Comparison of ENCODE assay signal across 40 cellular contexts in genomic region chr16:6646891-6647290, GRCh38.
"Had no signal": no experiment of that assay in that cellular context is flagged by ENCODE, and none has a peak within 500 bp of the region (broad histone marks: within the 10 kb centered on the region; RNA-seq: fewer than 3 reads in every experiment).

No MANE protein-coding gene starts in this region.

- H3K4me3 Mint-ChIP-seq: activated CD4-positive, alpha-beta memory T cell treated with anti-CD3 and anti-CD28 coated beads, Interleukin-2, amount 10 ng/mL, durations not matched to agents 7 days and 5 days; activated CD4-positive, alpha-beta T cell treated with anti-CD3 and anti-CD28 coated beads for 36 hours; activated CD4-positive, alpha-beta T cell treated with anti-CD3 and anti-CD28 coated beads, Interleukin-2, amount 10 ng/mL, durations not matched to agents 7 days and 5 days; activated CD8-positive, alpha-beta memory T cell treated with anti-CD3 and anti-CD28 coated beads, Interleukin-2, amount 10 ng/mL, durations not matched to agents 7 days and 5 days; activated CD8-positive, alpha-beta T cell treated with anti-CD3 and anti-CD28 coated beads, Interleukin-2, amount 10 ng/mL, durations not matched to agents 7 days and 5 days; activated naive CD4-positive, alpha-beta T cell treated with anti-CD3 and anti-CD28 coated beads for 36 hours; activated naive CD8-positive, alpha-beta T cell treated with anti-CD3 and anti-CD28 coated beads for 36 hours; activated T-cell treated with anti-CD3 and anti-CD28 coated beads, Interleukin-2, amount 50 U/mL, for 24 hours; activated T-helper 1 cell treated with anti-CD3 and anti-CD28 coated beads, Interleukin-12 subunit alpha, Interleukin-12 subunit beta, Interleukin-2, Interleukin-4 antibody, amounts not matched to agents 30 ng/mL and 10 ng/mL and 1 ng/mL, durations not matched to agents 14 hours and 24 hours and 36 hours; activated T-helper 17 cell treated with anti-CD3 and anti-CD28 coated beads, Interleukin-2, amount 50 U/mL, for 72 hours; T-helper 1 cell treated with Interleukin-12 subunit alpha and Interleukin-12 subunit beta and Interleukin-4 antibody, amounts not matched to agents 30 μg/mL and 1 μg/mL, for 36 hours; T-helper 2 cell treated with Interferon-gamma antibody and Interleukin-4, amounts not matched to agents 5 μg/mL and 100 μg/mL, for 36 hours; WTC11 had no signal

- H3K36me3 Mint-ChIP-seq: activated CD8-positive, alpha-beta memory T cell treated with anti-CD3 and anti-CD28 coated beads, Interleukin-2, amount 10 ng/mL, durations not matched to agents 7 days and 5 days; activated naive CD4-positive, alpha-beta T cell treated with anti-CD3 and anti-CD28 coated beads, Interleukin-2, amount 50 U/mL, for 72 hours; activated naive CD8-positive, alpha-beta T cell treated with anti-CD3 and anti-CD28 coated beads for 36 hours had no signal

- H3K9me3 ChIP-seq: adrenal gland, body of pancreas, breast epithelium had no signal

- H3K4me3 ChIP-seq: adrenal gland, body of pancreas, breast epithelium had no signal

- H3K27ac ChIP-seq: adrenal gland, body of pancreas, brain microvascular endothelial cell, breast epithelium, VCaP had no signal

- H3K27me3 ChIP-seq: brain microvascular endothelial cell had no signal

- H3K27me3 Mint-ChIP-seq: activated CD4-positive, alpha-beta memory T cell treated with anti-CD3 and anti-CD28 coated beads, Interleukin-2, amount 10 ng/mL, durations not matched to agents 7 days and 5 days had no signal

- H3K27ac Mint-ChIP-seq: activated CD4-positive, alpha-beta memory T cell treated with anti-CD3 and anti-CD28 coated beads, Interleukin-2, amount 10 ng/mL, durations not matched to agents 7 days and 5 days; activated CD4-positive, alpha-beta T cell treated with anti-CD3 and anti-CD28 coated beads for 36 hours; activated CD4-positive, alpha-beta T cell treated with anti-CD3 and anti-CD28 coated beads, Interleukin-2, amount 10 ng/mL, durations not matched to agents 7 days and 5 days; activated CD8-positive, alpha-beta memory T cell treated with anti-CD3 and anti-CD28 coated beads, Interleukin-2, amount 10 ng/mL, durations not matched to agents 7 days and 5 days; activated CD8-positive, alpha-beta T cell treated with anti-CD3 and anti-CD28 coated beads, Interleukin-2, amount 10 ng/mL, durations not matched to agents 7 days and 5 days; activated naive CD4-positive, alpha-beta T cell treated with anti-CD3 and anti-CD28 coated beads for 36 hours; activated naive CD4-positive, alpha-beta T cell treated with anti-CD3 and anti-CD28 coated beads, Interleukin-2, amount 50 U/mL, for 72 hours; activated naive CD8-positive, alpha-beta T cell treated with anti-CD3 and anti-CD28 coated beads for 36 hours; activated T-cell treated with anti-CD3 and anti-CD28 coated beads, Interleukin-2, amount 50 U/mL, for 24 hours; activated T-helper 1 cell treated with anti-CD3 and anti-CD28 coated beads, Interleukin-12 subunit alpha, Interleukin-12 subunit beta, Interleukin-2, Interleukin-4 antibody, amounts not matched to agents 30 ng/mL and 10 ng/mL and 1 ng/mL, durations not matched to agents 14 hours and 24 hours and 36 hours; activated T-helper 17 cell treated with anti-CD3 and anti-CD28 coated beads, Interleukin-2, amount 50 U/mL, for 72 hours; T-helper 1 cell treated with Interleukin-12 subunit alpha and Interleukin-12 subunit beta and Interleukin-4 antibody, amounts not matched to agents 30 μg/mL and 1 μg/mL, for 36 hours; T-helper 2 cell treated with Interferon-gamma antibody and Interleukin-4, amounts not matched to agents 5 μg/mL and 100 μg/mL, for 36 hours; WTC11 had no signal

- H3K36me3 ChIP-seq: adrenal gland, brain microvascular endothelial cell, breast epithelium had no signal

- DNase-seq: activated CD4-positive, alpha-beta memory T cell treated with anti-CD3 and anti-CD28 coated beads, Interleukin-2, amount 10 ng/mL, durations not matched to agents 7 days and 5 days; activated CD4-positive, alpha-beta T cell treated with anti-CD3 and anti-CD28 coated beads for 1 hour; activated CD4-positive, alpha-beta T cell treated with anti-CD3 and anti-CD28 coated beads for 36 hours; activated CD4-positive, alpha-beta T cell treated with anti-CD3 and anti-CD28 coated beads for 48 hours; activated CD4-positive, alpha-beta T cell treated with anti-CD3 and anti-CD28 coated beads, Interleukin-2, amount 10 ng/mL, durations not matched to agents 7 days and 5 days; activated CD4-positive, alpha-beta T cell treated with anti-CD3 and anti-CD28 coated beads, Interleukin-2, amount 50 U/mL, for 48 hours; activated CD4-positive, CD25-positive, alpha-beta regulatory T cell; activated CD8-positive, alpha-beta memory T cell treated with anti-CD3 and anti-CD28 coated beads for 24 hours; activated CD8-positive, alpha-beta memory T cell treated with anti-CD3 and anti-CD28 coated beads, Interleukin-2, amount 10 ng/mL, durations not matched to agents 7 days and 5 days; activated CD8-positive, alpha-beta memory T cell treated with anti-CD3 and anti-CD28 coated beads, Interleukin-2, amount 50 U/mL, for 48 hours; activated CD8-positive, alpha-beta T cell treated with anti-CD3 and anti-CD28 coated beads, Interleukin-2, amount 10 ng/mL, durations not matched to agents 7 days and 5 days; activated effector memory CD4-positive, alpha-beta T cell treated with anti-CD3 and anti-CD28 coated beads, Interleukin-2, amount 50 U/mL, for 16 hours; activated gamma-delta T cell treated with Interleukin-2 at 50 U/mL for 16 hours; activated naive CD4-positive, alpha-beta T cell; activated naive CD4-positive, alpha-beta T cell treated with anti-CD3 and anti-CD28 coated beads for 36 hours; activated naive CD4-positive, alpha-beta T cell treated with anti-CD3 and anti-CD28 coated beads, Interleukin-2, amount 50 U/mL, for 16 hours; activated naive CD8-positive, alpha-beta T cell treated with anti-CD3 and anti-CD28 coated beads for 36 hours; activated T-cell treated with anti-CD3 and anti-CD28 coated beads, Interleukin-2, amount 50 U/mL, for 24 hours; activated T-cell treated with anti-CD3 and anti-CD28 coated beads, Interleukin-2, amount 50 U/mL, for 48 hours; adrenal gland; amniotic stem cell; aorta; body of pancreas; brain microvascular endothelial cell; central memory CD4-positive, alpha-beta T cell; cerebellar nuclear complex; T-helper 1 cell; T-helper 2 cell; T-helper 9 cell had no signal

- FAIRE-seq: astrocyte, TTC549 had no signal

- ATAC-seq: activated CD4-positive, alpha-beta T cell treated with anti-CD3 and anti-CD28 coated beads for 36 hours; activated CD4-positive, CD25-positive, alpha-beta regulatory T cell treated with anti-CD3 and anti-CD28 coated beads, Interleukin-2, amount 50 U/mL, for 24 hours; activated CD8-positive, alpha-beta memory T cell treated with anti-CD3 and anti-CD28 coated beads, Interleukin-2, amount 10 ng/mL, durations not matched to agents 7 days and 5 days; activated CD8-positive, alpha-beta T cell treated with anti-CD3 and anti-CD28 coated beads, Interleukin-2, amount 10 ng/mL, durations not matched to agents 7 days and 5 days; activated naive CD4-positive, alpha-beta T cell treated with anti-CD3 and anti-CD28 coated beads, Interleukin-2, amount 50 U/mL, for 72 hours; activated T-helper 17 cell treated with anti-CD3 and anti-CD28 coated beads, Interleukin-2, amount 50 U/mL, for 72 hours; body of pancreas; WTC11 had no signal

- H3K9me3 Mint-ChIP-seq: activated naive CD4-positive, alpha-beta T cell treated with anti-CD3 and anti-CD28 coated beads for 36 hours; activated naive CD4-positive, alpha-beta T cell treated with anti-CD3 and anti-CD28 coated beads, Interleukin-2, amount 50 U/mL, for 72 hours; activated naive CD8-positive, alpha-beta T cell treated with anti-CD3 and anti-CD28 coated beads for 36 hours; activated T-cell treated with anti-CD3 and anti-CD28 coated beads, Interleukin-2, amount 50 U/mL, for 24 hours; T-helper 1 cell treated with Interleukin-12 subunit alpha and Interleukin-12 subunit beta and Interleukin-4 antibody, amounts not matched to agents 30 μg/mL and 1 μg/mL, for 36 hours had no signal

- H3K4me1 Mint-ChIP-seq: activated CD4-positive, alpha-beta memory T cell treated with anti-CD3 and anti-CD28 coated beads, Interleukin-2, amount 10 ng/mL, durations not matched to agents 7 days and 5 days; activated CD4-positive, alpha-beta T cell treated with anti-CD3 and anti-CD28 coated beads, Interleukin-2, amount 10 ng/mL, durations not matched to agents 7 days and 5 days; activated CD8-positive, alpha-beta memory T cell treated with anti-CD3 and anti-CD28 coated beads, Interleukin-2, amount 10 ng/mL, durations not matched to agents 7 days and 5 days; activated T-helper 17 cell treated with anti-CD3 and anti-CD28 coated beads, Interleukin-2, amount 50 U/mL, for 72 hours; WTC11 had no signal

- H3K4me1 ChIP-seq: adrenal gland, body of pancreas, breast epithelium had no signal
